In the genomic region with DNA sequence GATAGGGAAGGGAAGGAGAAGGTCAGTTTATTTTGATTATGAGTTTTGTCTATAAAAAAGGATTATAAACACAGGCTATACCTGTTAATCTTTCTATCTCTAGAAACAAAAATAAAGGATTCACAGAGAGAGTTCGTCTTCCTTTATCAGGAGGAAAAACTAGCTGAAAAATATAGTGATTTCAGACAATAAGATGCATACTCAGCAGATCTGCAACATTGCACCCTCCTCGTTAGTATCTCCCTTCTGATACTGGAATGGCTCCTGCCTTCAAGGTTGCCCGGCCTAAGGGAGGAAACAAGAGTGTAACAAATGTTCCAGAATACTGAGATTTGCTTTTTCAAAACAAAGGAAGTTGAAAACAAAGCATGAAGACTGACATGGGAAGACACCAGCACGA, we compare ENCODE assay signal across 25 cellular contexts. TPM values are rescaled to one million over a fixed set of nuclear protein-coding genes. Genes with fewer than 3 reads are reported as not detected.
"Had no signal": no experiment of that assay in that cellular context is flagged by ENCODE, and none has a peak within 500 bp of the region (broad histone marks: within the 10 kb centered on the region; RNA-seq: fewer than 3 reads in every experiment).

No MANE protein-coding gene starts in this region.

- H3K4me3 ChIP-seq: coronary artery, dorsolateral prefrontal cortex, esophagus muscularis mucosa, gastroesophageal sphincter, heart left ventricle, hepatocyte, left ventricle myocardium inferior, lower lobe of right lung, mucosa of descending colon had no signal

- H3K4me1 ChIP-seq: esophagus muscularis mucosa, gastroesophageal sphincter, heart left ventricle, left ventricle myocardium inferior, lower lobe of right lung had no signal

- H3K36me3 ChIP-seq: esophagus muscularis mucosa, gastroesophageal sphincter, heart left ventricle, left ventricle myocardium inferior, lower lobe of right lung had no signal

- H3K27ac ChIP-seq: coronary artery, dorsolateral prefrontal cortex, esophagus muscularis mucosa, foreskin keratinocyte, gastroesophageal sphincter, heart left ventricle, hepatocyte, left ventricle myocardium inferior, lower lobe of right lung had no signal

- ATAC-seq: foreskin keratinocyte, gastroesophageal sphincter, left colon, left lobe of liver, lower lobe of right lung, mucosa of descending colon had no signal

- H2AFZ ChIP-seq: hepatocyte had no signal

- H3K4me2 ChIP-seq: hepatocyte had no signal

- FAIRE-seq: colon, endothelial cell of umbilical vein, frontal cortex, kidney had no signal

- H3K27me3 ChIP-seq: dorsolateral prefrontal cortex, esophagus muscularis mucosa, foreskin keratinocyte, gastroesophageal sphincter, heart left ventricle, hepatocyte had no signal

- DNase-seq: dermis blood vessel endothelial cell; dorsolateral prefrontal cortex; effector CD4-positive, alpha-beta T cell; effector memory CD4-positive, alpha-beta T cell; foreskin keratinocyte; heart left ventricle; hypothalamus; immature natural killer cell; islet precursor cell; kidney; kidney glomerular epithelial cell; left colon; left ventricle myocardium inferior; lower lobe of right lung; mesenchymal stem cell; mucosa of descending colon; naive B cell had no signal

- H3K79me2 ChIP-seq: hepatocyte had no signal

- H3K9me3 ChIP-seq: esophagus muscularis mucosa, gastroesophageal sphincter, heart left ventricle, left ventricle myocardium inferior, lower lobe of right lung, mucosa of descending colon had no signal

RNA-seq across cellular contexts. Expression of gene LRATD1, which starts 48.7 kb away (rescaled TPM):
- total RNA-seq: endothelial cell of umbilical vein had no signal
- polyA plus RNA-seq: endothelial cell of umbilical vein, immature natural killer cell had no signal
